In the genomic region with DNA sequence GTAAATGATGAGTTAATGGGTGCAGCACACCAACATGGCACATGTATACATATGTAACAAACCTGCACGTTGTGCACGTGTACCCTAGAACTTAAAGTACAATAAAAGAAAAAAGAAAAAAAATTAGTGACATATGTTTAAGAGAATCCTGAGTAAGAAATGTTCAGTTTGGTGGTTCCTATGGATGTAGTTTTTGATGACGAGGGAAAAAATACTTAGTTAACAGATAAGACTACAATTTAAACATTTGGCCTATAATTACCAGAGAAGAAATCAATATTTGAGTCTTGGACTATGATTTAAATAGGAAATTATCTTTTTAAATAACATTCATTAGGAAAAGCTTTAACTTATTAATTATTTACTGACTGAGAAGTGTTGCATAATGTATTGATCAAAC, we compare ENCODE assay signal across 39 cellular contexts. TPM values are rescaled to one million over a fixed set of nuclear protein-coding genes. Genes with fewer than 3 reads are reported as not detected.
"Had no signal": no experiment of that assay in that cellular context is flagged by ENCODE, and none has a peak within 500 bp of the region (broad histone marks: within the 10 kb centered on the region; RNA-seq: fewer than 3 reads in every experiment).

No MANE protein-coding gene starts in this region.

- H3K9me3 ChIP-seq: adrenal gland, body of pancreas, breast epithelium had no signal

- H3K27ac ChIP-seq: adrenal gland, body of pancreas, brain microvascular endothelial cell, breast epithelium, VCaP had no signal

- H3K4me1 Mint-ChIP-seq: activated B cell treated with CpG ODN at 0.5 μM for 24 hours; activated CD4-positive, alpha-beta T cell treated with anti-CD3 and anti-CD28 coated beads, Interleukin-2, amount 10 ng/mL, durations not matched to agents 24 days and 14 days; activated naive CD8-positive, alpha-beta T cell treated with anti-CD3 and anti-CD28 coated beads for 36 hours; activated T-helper 17 cell treated with anti-CD3 and anti-CD28 coated beads, Interleukin-2, amount 50 U/mL, for 72 hours had no signal

- DNase-seq: activated B cell treated with CpG ODN at 0.5 μM for 24 hours; activated CD4-positive, alpha-beta memory T cell treated with anti-CD3 and anti-CD28 coated beads for 36 hours; activated CD4-positive, alpha-beta T cell treated with anti-CD3 and anti-CD28 coated beads for 4 hours; activated CD4-positive, alpha-beta T cell treated with anti-CD3 and anti-CD28 coated beads, Interleukin-2, amount 10 ng/mL, durations not matched to agents 24 days and 14 days; activated CD4-positive, alpha-beta T cell treated with anti-CD3 and anti-CD28 coated beads, Interleukin-2, amount 50 U/mL, for 1 hour; activated CD4-positive, alpha-beta T cell treated with anti-CD3 and anti-CD28 coated beads, Interleukin-2, amount 50 U/mL, for 4 hours; activated CD4-positive, CD25-positive, alpha-beta regulatory T cell treated with anti-CD3 and anti-CD28 coated beads, Interleukin-2, amount 50 U/mL, for 72 hours; activated CD8-positive, alpha-beta memory T cell treated with anti-CD3 and anti-CD28 coated beads, Interleukin-2, amount 50 U/mL, for 4 hours; activated CD8-positive, alpha-beta T cell treated with anti-CD3 and anti-CD28 coated beads for 36 hours; activated effector memory CD4-positive, alpha-beta T cell treated with anti-CD3 and anti-CD28 coated beads, Interleukin-2, amount 50 U/mL, for 16 hours; activated gamma-delta T cell treated with Interleukin-2 at 50 U/mL for 16 hours; activated naive CD4-positive, alpha-beta T cell; activated naive CD4-positive, alpha-beta T cell treated with anti-CD3 and anti-CD28 coated beads for 36 hours; activated naive CD4-positive, alpha-beta T cell treated with anti-CD3 and anti-CD28 coated beads, Interleukin-2, amount 50 U/mL, for 16 hours; activated naive CD8-positive, alpha-beta T cell treated with anti-CD3 and anti-CD28 coated beads for 36 hours; activated T-cell treated with anti-CD3 and anti-CD28 coated beads for 4 hours; activated T-cell treated with anti-CD3 and anti-CD28 coated beads, Interleukin-2, amount 50 U/mL, for 1 hour; activated T-cell treated with anti-CD3 and anti-CD28 coated beads, Interleukin-2, amount 50 U/mL, for 4 hours; activated T-cell treated with anti-CD3 and anti-CD28 coated beads, Interleukin-2, amount 50 U/mL, for 72 hours; adrenal gland; amniotic stem cell; aorta; body of pancreas; brain microvascular endothelial cell; central memory CD4-positive, alpha-beta T cell; T-helper 1 cell; T-helper 2 cell; T-helper 9 cell had no signal

- ATAC-seq: activated CD8-positive, alpha-beta T cell treated with anti-CD3 and anti-CD28 coated beads for 36 hours; activated naive CD4-positive, alpha-beta T cell treated with anti-CD3 and anti-CD28 coated beads, Interleukin-2, amount 50 U/mL, for 72 hours; activated T-cell treated with anti-CD3 and anti-CD28 coated beads, Interleukin-2, amount 50 U/mL, for 4 hours; activated T-cell treated with anti-CD3 and anti-CD28 coated beads, Interleukin-2, amount 50 U/mL, for 72 hours; activated T-helper 17 cell treated with anti-CD3 and anti-CD28 coated beads, Interleukin-2, amount 50 U/mL, for 72 hours; body of pancreas had no signal

- H3K4me1 ChIP-seq: adrenal gland, body of pancreas, breast epithelium had no signal

- H3K36me3 ChIP-seq: adrenal gland, brain microvascular endothelial cell, breast epithelium had no signal

- H3K27me3 Mint-ChIP-seq: activated naive CD8-positive, alpha-beta T cell treated with anti-CD3 and anti-CD28 coated beads for 36 hours; activated T-helper 17 cell treated with anti-CD3 and anti-CD28 coated beads, Interleukin-2, amount 50 U/mL, for 72 hours had no signal

- H3K27ac Mint-ChIP-seq: activated B cell treated with CpG ODN at 0.5 μM for 24 hours; activated CD4-positive, alpha-beta memory T cell treated with anti-CD3 and anti-CD28 coated beads for 36 hours; activated CD4-positive, alpha-beta T cell treated with anti-CD3 and anti-CD28 coated beads, Interleukin-2, amount 10 ng/mL, durations not matched to agents 24 days and 14 days; activated CD8-positive, alpha-beta T cell treated with anti-CD3 and anti-CD28 coated beads for 36 hours; activated naive CD4-positive, alpha-beta T cell treated with anti-CD3 and anti-CD28 coated beads for 36 hours; activated naive CD4-positive, alpha-beta T cell treated with anti-CD3 and anti-CD28 coated beads, Interleukin-2, amount 50 U/mL, for 72 hours; activated naive CD8-positive, alpha-beta T cell treated with anti-CD3 and anti-CD28 coated beads for 36 hours; activated T-cell treated with anti-CD3 and anti-CD28 coated beads, Interleukin-2, amount 50 U/mL, for 72 hours; activated T-helper 1 cell treated with anti-CD3 and anti-CD28 coated beads, Interleukin-12 subunit alpha, Interleukin-12 subunit beta, Interleukin-2, Interleukin-4 antibody, amounts not matched to agents 30 ng/mL and 10 ng/mL and 1 ng/mL, durations not matched to agents 14 hours and 24 hours and 36 hours; activated T-helper 17 cell treated with anti-CD3 and anti-CD28 coated beads, Interleukin-2, amount 50 U/mL, for 72 hours; T-helper 1 cell treated with Interleukin-12 subunit alpha and Interleukin-12 subunit beta and Interleukin-4 antibody, amounts not matched to agents 30 μg/mL and 1 μg/mL, for 36 hours; T-helper 2 cell treated with Interferon-gamma antibody and Interleukin-4, amounts not matched to agents 5 μg/mL and 100 μg/mL, for 36 hours had no signal

- FAIRE-seq: astrocyte, TTC549 had no signal

- H3K4me3 ChIP-seq: adrenal gland, body of pancreas, breast epithelium had no signal

- H3K27me3 ChIP-seq: body of pancreas, breast epithelium had no signal

- H3K4me3 Mint-ChIP-seq: activated B cell treated with CpG ODN at 0.5 μM for 24 hours; activated CD4-positive, alpha-beta memory T cell treated with anti-CD3 and anti-CD28 coated beads for 36 hours; activated CD4-positive, alpha-beta T cell treated with anti-CD3 and anti-CD28 coated beads, Interleukin-2, amount 10 ng/mL, durations not matched to agents 24 days and 14 days; activated CD8-positive, alpha-beta T cell treated with anti-CD3 and anti-CD28 coated beads for 36 hours; activated naive CD4-positive, alpha-beta T cell treated with anti-CD3 and anti-CD28 coated beads for 36 hours; activated naive CD8-positive, alpha-beta T cell treated with anti-CD3 and anti-CD28 coated beads for 36 hours; activated T-cell treated with anti-CD3 and anti-CD28 coated beads, Interleukin-2, amount 50 U/mL, for 4 hours; activated T-cell treated with anti-CD3 and anti-CD28 coated beads, Interleukin-2, amount 50 U/mL, for 72 hours; activated T-helper 1 cell treated with anti-CD3 and anti-CD28 coated beads, Interleukin-12 subunit alpha, Interleukin-12 subunit beta, Interleukin-2, Interleukin-4 antibody, amounts not matched to agents 30 ng/mL and 10 ng/mL and 1 ng/mL, durations not matched to agents 14 hours and 24 hours and 36 hours; activated T-helper 17 cell treated with anti-CD3 and anti-CD28 coated beads, Interleukin-2, amount 50 U/mL, for 72 hours; T-helper 1 cell treated with Interleukin-12 subunit alpha and Interleukin-12 subunit beta and Interleukin-4 antibody, amounts not matched to agents 30 μg/mL and 1 μg/mL, for 36 hours; T-helper 2 cell treated with Interferon-gamma antibody and Interleukin-4, amounts not matched to agents 5 μg/mL and 100 μg/mL, for 36 hours had no signal

- H3K9me3 Mint-ChIP-seq: activated CD4-positive, alpha-beta memory T cell treated with anti-CD3 and anti-CD28 coated beads for 36 hours; activated naive CD4-positive, alpha-beta T cell treated with anti-CD3 and anti-CD28 coated beads for 36 hours; activated T-helper 17 cell treated with anti-CD3 and anti-CD28 coated beads, Interleukin-2, amount 50 U/mL, for 72 hours had no signal

RNA-seq across cellular contexts. Expression of gene SLC26A3, which starts 39.2 kb away (rescaled TPM):
- total RNA-seq: activated B cell treated with CpG ODN at 0.5 μM for 24 hours; activated CD4-positive, alpha-beta memory T cell treated with anti-CD3 and anti-CD28 coated beads for 36 hours; activated CD4-positive, alpha-beta T cell treated with anti-CD3 and anti-CD28 coated beads, Interleukin-2, amount 10 ng/mL, durations not matched to agents 24 days and 14 days; activated CD8-positive, alpha-beta memory T cell treated with anti-CD3 and anti-CD28 coated beads for 36 hours; activated CD8-positive, alpha-beta T cell treated with anti-CD3 and anti-CD28 coated beads for 36 hours; activated naive CD4-positive, alpha-beta T cell treated with anti-CD3 and anti-CD28 coated beads for 36 hours; activated naive CD4-positive, alpha-beta T cell treated with anti-CD3 and anti-CD28 coated beads, Interleukin-2, amount 50 U/mL, for 72 hours; activated naive CD8-positive, alpha-beta T cell treated with anti-CD3 and anti-CD28 coated beads for 36 hours; activated T-cell treated with anti-CD3 and anti-CD28 coated beads, Interleukin-2, amount 50 U/mL, for 72 hours; activated T-helper 1 cell treated with anti-CD3 and anti-CD28 coated beads, Interleukin-12 subunit alpha, Interleukin-12 subunit beta, Interleukin-2, Interleukin-4 antibody, amounts not matched to agents 30 ng/mL and 10 ng/mL and 1 ng/mL, durations not matched to agents 14 hours and 24 hours and 36 hours; activated T-helper 17 cell treated with anti-CD3 and anti-CD28 coated beads, Interleukin-2, amount 50 U/mL, for 72 hours; aorta; astrocyte; body of pancreas; cardiac septum had no signal
